Comparison of ENCODE assay signal across 7 cellular contexts in genomic region chr7:65871451-65871850, GRCh38. TPM values are rescaled to one million over a fixed set of nuclear protein-coding genes. Genes with fewer than 3 reads are reported as not detected.
DNase-seq lines count a peak whose midpoint lies in the region; ATAC-seq, FAIRE-seq and TF ChIP-seq lines count a peak whose summit lies in the region.
"Not testable (repeated sequence)": the region's sequence is repeated elsewhere in the genome, so short reads cannot be mapped to it uniquely, and the experiment has no call there.

No MANE protein-coding gene starts in this region.

- not testable (repeated sequence) for H2AFZ ChIP-seq in OCI-LY7 (ENCODE audit: low read length); GM12878 (ENCODE audit: control insufficient read depth, low read depth, low read length)

- RAD21 ChIA-PET in GM12878 (lab: Charles Lee; ENCODE audit: unreplicated experiment), result not testable (repeated sequence)

- 10% methylated on average over 2 of the region's 2 CpGs for WGBS in GM12878 (ENCODE audit: insufficient coverage, insufficient replicate concordance, low lambda C conversion rate, missing lambda C conversion rate)

- H3K4me2 ChIP-seq in OCI-LY7 (ENCODE audit: low read length); GM12878 (ENCODE audit: control insufficient read depth, insufficient read depth): not testable (repeated sequence)

- TF ChIP-seq POLR2A in GM12878 (IDR thresholded peaks at IDR 0.05; ENCODE audit: low read depth, low read length), result not testable (repeated sequence)

- peak overlapping the region; percentile 8 for H3K27ac ChIP-seq in OCI-LY7 (ENCODE audit: low read depth, low read length, poor library complexity, severe bottlenecking)
- H3K27ac ChIP-seq in GM12878 (ENCODE audit: control insufficient read depth, insufficient read depth), result not testable (repeated sequence)

- CTCF ChIA-PET in OCI-LY7 (lab: Charles Lee; ENCODE audit: unreplicated experiment), result not testable (repeated sequence)
- CTCF ChIA-PET in GM12878 (lab: Yijun Ruan, JAX), result interaction anchor here (1.6 kb wide), 1 partner anchor 31 kb away, joined by 4 read pairs; no protein-coding TSS in a partner anchor

- H4K20me1 ChIP-seq in OCI-LY7 (ENCODE audit: insufficient read depth, low read length), result peaks cover 13% of the 10 kb centered on the region; the same call in 1 of the 2 replicates
- H4K20me1 ChIP-seq in GM12878 (ENCODE audit: control insufficient read depth, insufficient read depth), result not testable (repeated sequence)

- H3K9ac ChIP-seq in GM12878 (ENCODE audit: control insufficient read depth, insufficient read depth, low read length), result not testable (repeated sequence)

- FAIRE-seq in GM12878 (lab: Jason Lieb, UNC), result not testable (repeated sequence)

- not testable (repeated sequence) for H3K4me1 ChIP-seq in OCI-LY7 (ENCODE audit: insufficient read depth, low read length, poor library complexity, severe bottlenecking); GM12878 (ENCODE audit: control insufficient read depth, insufficient read depth, low read length)

- TF ChIP-seq CTCF in GM06990 (IDR thresholded peaks at IDR 0.05; ENCODE audit: insufficient read depth, low read length, poor library complexity, severe bottlenecking); OCI-LY7 (conservative IDR thresholded peaks at IDR 0.05; ENCODE audit: low read length); GM12878 (IDR thresholded peaks at IDR 0.05 in 2 of 3, conservative IDR thresholded peaks at IDR 0.05 in 1 of 3; ENCODE audit: control insufficient read depth in 2 of 3, extremely low read depth in 1 of 3, insufficient read depth in 1 of 3, low read depth in 3 of 3, low read length in 3 of 3): not testable (repeated sequence)

- H3K4me3 ChIP-seq in GM06990 (replicated peaks; ENCODE audit: low read depth, low read length); OCI-LY7 (ENCODE audit: low read depth, low read length, poor library complexity, severe bottlenecking); GM12878: not testable (repeated sequence)

- H3K27me3 ChIP-seq in GM06990 (replicated peaks; ENCODE audit: control insufficient read depth, insufficient read depth, low read length); GM12878 (replicated peaks in 1 of 2; ENCODE audit: control insufficient read depth in 2 of 2, insufficient read depth in 2 of 2, low read length in 1 of 2): not testable (repeated sequence)

- DNase-seq in GM06990 (ENCODE audit: extremely low read depth, insufficient read length) (peak; percentile 26), Kasumi-1 (lab: John Stamatoyannopoulos, UW) (peak; percentile 8 to 18), OCI-LY7 (ENCODE audit: low spot score) (peak; percentile 23), GM12878 (ENCODE audit: low read depth, low spot score) (peak; percentile 17), Right ventricle myocardium superior (peak; percentile 51), myocyte (ENCODE audit: low read depth) (peak; percentile 46)

- H3K79me2 ChIP-seq in OCI-LY7 (ENCODE audit: insufficient read depth, low read depth, low read length), result peaks cover 28% of the 10 kb centered on the region
- peaks cover 13% of the 10 kb centered on the region for H3K79me2 ChIP-seq in GM12878 (ENCODE audit: control insufficient read depth, insufficient read depth, low read length)

- ATAC-seq in GM21515 (IDR thresholded peaks at IDR 0.05; ENCODE audit: unreplicated experiment) (peak; percentile 20), GM12878 (peak; percentile 58), Right ventricle myocardium superior (ENCODE audit: poor library complexity) (peak; percentile 13)

- intact Hi-C loops in OCI-LY7 (cut with micrococcal nuclease; ENCODE audit: unreplicated experiment); Right ventricle myocardium superior (cut with DNase I): not testable (repeated sequence)
- intact Hi-C loops in GM12878 (cut with micrococcal nuclease; ENCODE audit: unreplicated experiment), result loop anchor here (10.0 kb wide), 1 partner anchor 113 kb away; the partner anchor contains the start of gene GUSB

- TF ChIP-seq RAD21 in GM12878 (IDR thresholded peaks at IDR 0.05; ENCODE audit: insufficient read depth, low read depth, low read length), result not testable (repeated sequence)

- BruUV-seq in OCI-LY7 (replicated peaks; lab: Mats Ljungman, UMichigan); GM12878 (replicated peaks; lab: Mats Ljungman, UMichigan): not testable (repeated sequence)

- not testable (repeated sequence) for H3K36me3 ChIP-seq in GM06990 (ENCODE audit: control insufficient read depth, insufficient read depth, low read length); OCI-LY7 (ENCODE audit: insufficient read depth, low read length); GM12878 (ENCODE audit: control insufficient read depth in 2 of 2, insufficient read depth in 2 of 2, low read length in 1 of 2)

- in situ Hi-C loops in GM12878 (cut with MboI), result not testable (repeated sequence)

- POLR2A ChIA-PET in OCI-LY7 (lab: Charles Lee), result interaction anchor here (0.8 kb wide), 1 partner anchor 120 kb away, joined by 3 read pairs; no protein-coding TSS in a partner anchor
- POLR2A ChIA-PET in GM12878 (lab: Charles Lee), result not testable (repeated sequence)

- H3K9me2 ChIP-seq in OCI-LY7 (ENCODE audit: insufficient read depth, low read length), result not testable (repeated sequence)

- SMC1A ChIA-PET in GM12878 (lab: Charles Lee; ENCODE audit: uncharacterized antibody, unreplicated experiment), result interaction anchor here (0.6 kb wide), 1 partner anchor 810 kb away, joined by 6 read pairs; no protein-coding TSS in a partner anchor

- not testable (repeated sequence) for H3K9me3 ChIP-seq in OCI-LY7 (ENCODE audit: low read length); GM12878 (replicated peaks; ENCODE audit: control insufficient read depth, insufficient read depth, low read length)

- TF ChIP-seq EP300 in GM12878 (IDR thresholded peaks at IDR 0.05; ENCODE audit: borderline replicate concordance in 1 of 2, control insufficient read depth in 1 of 2, low read depth in 2 of 2, low read length in 2 of 2), result not testable (repeated sequence)

TF ChIP-seq in GM12878, 131 proteins besides CTCF, POLR2A, EP300 and RAD21:
- peak; percentile 22; the same call in 1 of the 2 replicates for TF ChIP-seq ATF7 (IDR thresholded peaks at IDR 0.05; ENCODE audit: low read depth)
- peak in 1 of 2 experiments; percentile 35; a peak in 3 of 4 replicates for TF ChIP-seq IKZF2 (IDR thresholded peaks at IDR 0.05)
- peak; percentile 37 for TF ChIP-seq MEF2B (IDR thresholded peaks at IDR 0.05; ENCODE audit: partially characterized antibody, poor library complexity, severe bottlenecking)
TF ChIP-seq in GM12878: peak in this region for 3; not testable (repeated sequence) for 128.

RNA-seq across cellular contexts. Expression of gene VKORC1L1, which starts 1.4 kb away (rescaled TPM):
- 12.1 and 17.4 TPM in 2 replicates for total RNA-seq in OCI-LY7 (2014; rRNA removed; shearing (Covaris generic))
- 31.9 and 32.5 TPM in 2 replicates for total RNA-seq in OCI-LY7 (2022)
- 13.4 and 14.5 TPM in 2 replicates for total RNA-seq in GM12878 (2013; cell fraction: nucleolus; rRNA removed)
- 8.6 and 9.1 TPM in 2 replicates for total RNA-seq in GM12878 (2014; rRNA removed)
- 7.8 and 8.0 TPM in 2 replicates for total RNA-seq in GM12878 (2014; rRNA removed; fragmentation: Illumina TruSeq; extraction: Trizol)
- total RNA-seq in GM12878 (2021), result 15.0 and 16.1 TPM in 2 replicates
- 2.6 TPM for polyA plus RNA-seq in GM12878 (2011; ENCODE audit: low read depth)
- 17.4 and 17.5 TPM in 2 replicates for polyA plus RNA-seq in GM12878 (2011; rRNA removed)
- polyA plus RNA-seq in GM12878 (2011; cell fraction: cytosol; rRNA removed), result 8.1 and 9.4 TPM in 2 replicates
- polyA plus RNA-seq in GM12878 (2011; cell fraction: nucleus; rRNA removed), result 3.0 and 3.4 TPM in 2 replicates
- polyA plus RNA-seq in GM12878 (2012), result 5.6 and 7.6 TPM in 2 replicates
- polyA plus RNA-seq in GM12878 (2014; fragmentation: Illumina TruSeq; extraction: Trizol), result 15.6 and 18.1 TPM in 2 replicates
- 1 to 10 TPM; 3.3 to 4.7 TPM for polyA plus RNA-seq in GM12878 (2014; fragmentation: Nextera tagmentation; extraction: Ambion mirVana)
- 10.9 and 15.2 TPM in 2 replicates for polyA plus RNA-seq in GM12878 (2014; rRNA removed)
- polyA plus RNA-seq in GM12878 (2016; fragmentation: Nextera tagmentation; extraction: Ambion mirVana), result 10 to 100 TPM in 1 of 2 experiments, 1 to 10 TPM in 1; 9.8 to 18.8 TPM
- polyA minus RNA-seq in GM12878 (2011; rRNA and poly(A)+ RNA removed), result 14.2 and 15.4 TPM in 2 replicates
- 8.3 and 8.8 TPM in 2 replicates for polyA minus RNA-seq in GM12878 (2011; cell fraction: cytosol; rRNA and poly(A)+ RNA removed)
- polyA minus RNA-seq in GM12878 (2011; cell fraction: nucleus; rRNA and poly(A)+ RNA removed), result 1.3 and 3.8 TPM in 2 replicates
- total RNA-seq in Right ventricle myocardium superior, result 17.6 TPM
- total RNA-seq in myocyte, result 11.3 and 12.7 TPM in 2 replicates
- polyA plus RNA-seq in myocyte (2012), result 28.5 TPM
